Comparison of ENCODE assay signal across 17 cellular contexts in genomic region chr2:98496750-98497493, GRCh38. TPM values are rescaled to one million over a fixed set of nuclear protein-coding genes. Genes with fewer than 3 reads are reported as not detected.
DNase-seq lines count a peak whose midpoint lies in the region; TF ChIP-seq lines count a peak whose summit lies in the region.
"Had no signal": no experiment of that assay in that cellular context is flagged by ENCODE, and none has a peak within 500 bp of the region (broad histone marks: within the 10 kb centered on the region; RNA-seq: fewer than 3 reads in every experiment).

No MANE protein-coding gene starts in this region.

- no peak overlapping the region for H2AFZ ChIP-seq in MM.1S (ENCODE audit: low read length)
- H2AFZ ChIP-seq in PC-9: no peak overlapping the region

- no TSS peak for BruUV-seq in PC-9 (replicated peaks; lab: Mats Ljungman, UMichigan)

- H3K36me3 ChIP-seq in MM.1S (replicated peaks; ENCODE audit: insufficient read depth, low read length) (peaks cover 12% of the 10 kb centered on the region), spleen (peaks cover 0 to 36% (median 0%) of the 10 kb centered on the region in 6 donors), PC-9 (ENCODE audit: low read depth) (no peaks in the 10 kb centered on the region), breast epithelium (no peaks in the 10 kb centered on the region)

- H3K4me2 ChIP-seq in MM.1S (ENCODE audit: low read depth, low read length): no peak overlapping the region
- H3K4me2 ChIP-seq in PC-9: no peak overlapping the region
- H3K4me2 ChIP-seq: BLaER1 had no signal

- H3K27ac Mint-ChIP-seq in activated naive CD4-positive, alpha-beta T cell treated with anti-CD3 and anti-CD28 coated beads, Interleukin-2, amount 50 U/mL, for 24 hours: peak overlapping the region; percentile 62
- H3K27ac Mint-ChIP-seq in endothelial cell (ENCODE audit: unreplicated experiment): no peak overlapping the region

- peaks cover 59% of the 10 kb centered on the region for H3K4me1 Mint-ChIP-seq in activated naive CD4-positive, alpha-beta T cell treated with anti-CD3 and anti-CD28 coated beads, Interleukin-2, amount 50 U/mL, for 24 hours
- H3K4me1 Mint-ChIP-seq in endothelial cell (ENCODE audit: unreplicated experiment): no peaks in the 10 kb centered on the region

- TF ChIP-seq POLR2A in spleen (IDR thresholded peaks at IDR 0.05) (no peak), breast epithelium (IDR thresholded peaks at IDR 0.05) (no peak)

- intact Hi-C loops in spleen (cut with DNase I; ENCODE audit: low total_unique reads): no loop called here
- intact Hi-C loops in PC-9 (cut with micrococcal nuclease; ENCODE audit: unreplicated experiment): no loop called here
- intact Hi-C loops in breast epithelium (cut with DNase I; ENCODE audit: low total_unique reads): no loop called here

- H3K4me3 ChIP-seq in MM.1S (ENCODE audit: low read length): no peak overlapping the region
- H3K4me3 ChIP-seq in spleen: no peak overlapping the region
- H3K4me3 ChIP-seq in PC-9: no peak overlapping the region
- H3K4me3 ChIP-seq in breast epithelium: no peak overlapping the region
- H3K4me3 ChIP-seq: BLaER1 had no signal

- CTCF ChIA-PET in PC-9 (lab: Charles Lee): no interaction called here

- no peak overlapping the region for H3K9ac ChIP-seq in MM.1S (ENCODE audit: low read length)
- H3K9ac ChIP-seq: BLaER1 had no signal

- WGBS in spleen, 5 donors: 86 to 97% (median 95%) methylated on average over 4 of the region's 4 CpGs

- DNase-seq in activated naive CD4-positive, alpha-beta T cell treated with anti-CD3 and anti-CD28 coated beads, Interleukin-2, amount 50 U/mL, for 16 hours: no peak
- no peak for DNase-seq in MM.1S
- no peak for DNase-seq in endothelial cell (ENCODE audit: low spot score)
- DNase-seq in spleen: peak; percentile 20
- no peak for DNase-seq in cerebellum (ENCODE audit: low spot score)
- no peak for DNase-seq in PC-9
- DNase-seq in breast epithelium (ENCODE audit: low spot score in 2 of 2): no peak
- DNase-seq: DMS 273 treated with DMSO at 0.1 percent for 48 hours, GF-D8, GOT3, KBM-7, NCI-H1436 treated with DMSO at 0.1 percent for 48 hours, NCI-H2081, NCI-H748 treated with DMSO at 0.1 percent for 48 hours had no signal

- POLR2A ChIA-PET in PC-9 (lab: Charles Lee; ENCODE audit: unreplicated experiment): no interaction called here

- peaks cover 100% of the 10 kb centered on the region for H3K79me2 ChIP-seq in MM.1S (ENCODE audit: low read length)
- 0 out of 2 replicates have a peak, but pooled peaks cover 16% of the 10 kb centered on the region for H3K79me2 ChIP-seq in PC-9 (ENCODE audit: low read depth)

- no peaks in the 10 kb centered on the region for H3K9me3 Mint-ChIP-seq in activated naive CD4-positive, alpha-beta T cell treated with anti-CD3 and anti-CD28 coated beads, Interleukin-2, amount 50 U/mL, for 24 hours
- peaks cover 12% of the 10 kb centered on the region for H3K9me3 Mint-ChIP-seq in endothelial cell (ENCODE audit: unreplicated experiment)

- no peak for TF ChIP-seq CTCF in MM.1S (IDR thresholded peaks at IDR 0.05; ENCODE audit: low read length)
- TF ChIP-seq CTCF in endothelial cell (IDR thresholded peaks at IDR 0.05; ENCODE audit: unreplicated experiment): no peak
- TF ChIP-seq CTCF in spleen (IDR thresholded peaks at IDR 0.05 in 8 of 11, conservative IDR thresholded peaks at IDR 0.05 in 3 of 11): no peak
- TF ChIP-seq CTCF in PC-9 (conservative IDR thresholded peaks at IDR 0.05): no peak
- no peak for TF ChIP-seq CTCF in breast epithelium (IDR thresholded peaks at IDR 0.05)

- no peaks in the 10 kb centered on the region for H3K27me3 Mint-ChIP-seq in activated naive CD4-positive, alpha-beta T cell treated with anti-CD3 and anti-CD28 coated beads, Interleukin-2, amount 50 U/mL, for 24 hours
- H3K27me3 Mint-ChIP-seq in endothelial cell (ENCODE audit: unreplicated experiment): no peaks in the 10 kb centered on the region

- H3K4me3 Mint-ChIP-seq in activated naive CD4-positive, alpha-beta T cell treated with anti-CD3 and anti-CD28 coated beads, Interleukin-2, amount 50 U/mL, for 24 hours: no peak overlapping the region
- peak overlapping the region; percentile 26 for H3K4me3 Mint-ChIP-seq in endothelial cell (ENCODE audit: unreplicated experiment)

- H4K20me1 ChIP-seq in MM.1S (ENCODE audit: insufficient read depth, low read length) (no peaks in the 10 kb centered on the region), PC-9 (ENCODE audit: insufficient read depth) (no peaks in the 10 kb centered on the region)

- peak overlapping the region; percentile 7; the same call in 1 of the 2 replicates for H3K27ac ChIP-seq in MM.1S (ENCODE audit: low read length)
- H3K27ac ChIP-seq in spleen: no peak overlapping the region
- no peak overlapping the region for H3K27ac ChIP-seq in PC-9
- no peak overlapping the region for H3K27ac ChIP-seq in breast epithelium
- H3K27ac ChIP-seq: BLaER1, RWPE1 had no signal

- peaks cover 34% of the 10 kb centered on the region for H3K36me3 Mint-ChIP-seq in activated naive CD4-positive, alpha-beta T cell treated with anti-CD3 and anti-CD28 coated beads, Interleukin-2, amount 50 U/mL, for 24 hours
- peaks cover 30% of the 10 kb centered on the region for H3K36me3 Mint-ChIP-seq in endothelial cell (ENCODE audit: low read depth, unreplicated experiment)

- H3K9me3 ChIP-seq in MM.1S (replicated peaks; ENCODE audit: insufficient read depth, low read length) (no peaks in the 10 kb centered on the region), spleen (peaks cover 0 to 31% (median 22%) of the 10 kb centered on the region in 8 donors), PC-9 (ENCODE audit: insufficient read depth, low read depth) (peaks cover 7% of the 10 kb centered on the region; the same call in 1 of the 2 replicates), breast epithelium (peaks cover 0 to 10% of the 10 kb centered on the region in 2 donors)

- H3K27me3 ChIP-seq in MM.1S (replicated peaks; ENCODE audit: insufficient read depth, low read length) (no peaks in the 10 kb centered on the region), spleen (replicated peaks in 1 of 7) (no peaks in the 10 kb centered on the region), PC-9 (ENCODE audit: insufficient read depth, low read depth) (no peaks in the 10 kb centered on the region), breast epithelium (no peaks in the 10 kb centered on the region)
- H3K27me3 ChIP-seq: BLaER1 had no signal

- H3K4me1 ChIP-seq in MM.1S (ENCODE audit: low read length): peaks cover 72% of the 10 kb centered on the region
- H3K4me1 ChIP-seq in spleen: peaks cover 0 to 45% (median 5%) of the 10 kb centered on the region in 6 donors
- peaks cover 21% of the 10 kb centered on the region for H3K4me1 ChIP-seq in PC-9 (replicated peaks; ENCODE audit: insufficient read depth)
- no peaks in the 10 kb centered on the region for H3K4me1 ChIP-seq in breast epithelium

- H3K9me2 ChIP-seq in MM.1S (replicated peaks; ENCODE audit: insufficient read depth, low read length) (no peaks in the 10 kb centered on the region), PC-9 (ENCODE audit: insufficient read depth) (no peaks in the 10 kb centered on the region)

- H3F3A ChIP-seq in MM.1S (ENCODE audit: insufficient read depth, low read length) (peaks cover 35% of the 10 kb centered on the region), PC-9 (ENCODE audit: insufficient read depth, low read depth) (no peaks in the 10 kb centered on the region)

RNA-seq across cellular contexts. Expression of gene INPP4A, which starts 52.3 kb away (rescaled TPM):
- total RNA-seq in endothelial cell (ENCODE audit: unreplicated experiment): 26.8 TPM
- 100 to 1,000 TPM in 1 of 7 donors, 10 to 100 TPM in 6; 55.1 to 102 (median 76.5) TPM for total RNA-seq in spleen
- 1 to 10 TPM; 6.4 to 9.7 (median 7.1) TPM for polyA plus RNA-seq in spleen
- 81.7 TPM for total RNA-seq in cerebellum
- 50.5 and 52.9 TPM in 2 replicates for total RNA-seq in PC-9 (2021)
- 10 to 100 TPM; 22.6 to 35.4 (median 25.8) TPM for total RNA-seq in breast epithelium
